ENCODE assay signal across 11 cellular contexts in genomic region chr3:126954141-126954845, GRCh38. TPM values are rescaled to one million over a fixed set of nuclear protein-coding genes. Genes with fewer than 3 reads are reported as not detected.
DNase-seq lines count a peak whose midpoint lies in the region; ATAC-seq and TF ChIP-seq lines count a peak whose summit lies in the region.
"Had no signal": no experiment of that assay in that cellular context is flagged by ENCODE, and none has a peak within 500 bp of the region (broad histone marks: within the 10 kb centered on the region; RNA-seq: fewer than 3 reads in every experiment).

No MANE protein-coding gene starts in this region.

- no peak overlapping the region for H2BK12ac ChIP-seq in trophoblast cell (ENCODE audit: low read length)

- no peak overlapping the region for H3K4ac ChIP-seq in trophoblast cell (ENCODE audit: low read depth, low read length)

- no peak overlapping the region for H4K8ac ChIP-seq in trophoblast cell (ENCODE audit: low read depth, low read length)

- H3K9me3 ChIP-seq in trophoblast cell (ENCODE audit: insufficient read depth, low read depth, low read length): no peaks in the 10 kb centered on the region
- H3K9me3 ChIP-seq: transverse colon had no signal

- no peak for TF ChIP-seq CTCF in foreskin fibroblast (IDR thresholded peaks at IDR 0.05; ENCODE audit: low read depth, low read length)

- H3K23ac ChIP-seq in trophoblast cell (ENCODE audit: low read length): no peak overlapping the region

- no peaks in the 10 kb centered on the region for H3K79me2 ChIP-seq in trophoblast cell (ENCODE audit: control insufficient read depth, insufficient read depth, low read length, poor library complexity)

- H3K36me3 ChIP-seq in trophoblast cell (ENCODE audit: control insufficient read depth in 1 of 2, insufficient read depth in 2 of 2, low read length in 2 of 2): no peaks in the 10 kb centered on the region
- H3K36me3 ChIP-seq: transverse colon had no signal

- no peaks in the 10 kb centered on the region for H3K79me1 ChIP-seq in trophoblast cell (ENCODE audit: low read length)

- peak; percentile 32 for DNase-seq in activated CD4-positive, alpha-beta T cell treated with anti-CD3 and anti-CD28 coated beads for 48 hours
- no peak for DNase-seq in activated CD4-positive, alpha-beta T cell treated with anti-CD3 and anti-CD28 coated beads, Interleukin-2, amount 50 U/mL, for 1 hour
- DNase-seq in trophoblast cell (peak; percentile 2 to 5), putamen (ENCODE audit: low spot score) (no peak), cortex of kidney (lab: John Stamatoyannopoulos, UW) (no peak), foreskin fibroblast (no peak)
- DNase-seq: dermis blood vessel endothelial cell, NCI-H187 treated with DMSO at 0.1 percent for 48 hours, transverse colon had no signal

- H2AK5ac ChIP-seq in trophoblast cell (ENCODE audit: low read length): no peak overlapping the region

- no peak overlapping the region for H3K27ac ChIP-seq in trophoblast cell (ENCODE audit: low read depth, low read length)
- H3K27ac ChIP-seq: transverse colon had no signal

- no CpG with 5 or more reads among the region's 10 CpGs for WGBS in trophoblast cell (ENCODE audit: extremely low coverage, insufficient coverage, insufficient read length)

- no peak overlapping the region for H2BK5ac ChIP-seq in trophoblast cell (ENCODE audit: low read depth, low read length, poor library complexity)

- H3K27me3 ChIP-seq in trophoblast cell (ENCODE audit: insufficient read depth, low read length): no peaks in the 10 kb centered on the region
- H3K27me3 ChIP-seq: transverse colon had no signal

- H3K4me2 ChIP-seq in trophoblast cell (ENCODE audit: low read length): no peak overlapping the region

- no peak overlapping the region for H3K14ac ChIP-seq in trophoblast cell (ENCODE audit: low read length)

- no peak overlapping the region for H2AFZ ChIP-seq in trophoblast cell (ENCODE audit: insufficient read depth, low read length, poor library complexity)

- H4K12ac ChIP-seq in trophoblast cell (ENCODE audit: low read depth, low read length): no peak overlapping the region

- no peaks in the 10 kb centered on the region for H3K4me1 ChIP-seq in trophoblast cell (ENCODE audit: control insufficient read depth in 1 of 2, insufficient read depth in 2 of 2, low read length in 2 of 2)
- H3K4me1 ChIP-seq: transverse colon had no signal

- no peak overlapping the region for H3K4me3 ChIP-seq in trophoblast cell (ENCODE audit: low read depth, low read length)
- H3K4me3 ChIP-seq in foreskin fibroblast (ENCODE audit: low read depth in 1 of 2, low read length in 2 of 2): no peak overlapping the region
- H3K4me3 ChIP-seq: transverse colon had no signal

- no peak overlapping the region for H4K91ac ChIP-seq in trophoblast cell (ENCODE audit: low read depth, low read length)

- ATAC-seq in GM21825 (IDR thresholded peaks at IDR 0.05; ENCODE audit: unreplicated experiment): peak; percentile 58
- peak; percentile 62 for ATAC-seq in HG03558 (IDR thresholded peaks at IDR 0.05; ENCODE audit: extremely low read depth, unreplicated experiment)

- H3K9ac ChIP-seq in trophoblast cell (ENCODE audit: low read length): no peak overlapping the region

- no peak overlapping the region for H3K18ac ChIP-seq in trophoblast cell (ENCODE audit: low read length)

- no peak overlapping the region for H2BK120ac ChIP-seq in trophoblast cell (ENCODE audit: insufficient read depth, low read length, poor library complexity)

RNA-seq across cellular contexts. Expression of gene PLXNA1, which starts 28.6 kb away (rescaled TPM):
- 32.2 and 33.7 TPM in 2 replicates for polyA plus RNA-seq in trophoblast cell (2013)

Comparison
In these comparisons a context has a peak if more than half of its experiments do, and no peak if none do; other contexts are left out.
1. DNase-seq: peak in activated CD4-positive, alpha-beta T cell treated with anti-CD3 and anti-CD28 coated beads for 48 hours (single experiment) and trophoblast cell (2 of 2); none in activated CD4-positive, alpha-beta T cell treated with anti-CD3 and anti-CD28 coated beads, Interleukin-2, amount 50 U/mL, for 1 hour (single experiment), putamen (single experiment), cortex of kidney (single experiment) and foreskin fibroblast (0 of 2).